11 cellular contexts compared by ENCODE assay signal in genomic region chr12:41188058-41188840, GRCh38. TPM values are rescaled to one million over a fixed set of nuclear protein-coding genes. Genes with fewer than 3 reads are reported as not detected.
DNase-seq lines count a peak whose midpoint lies in the region; ATAC-seq and TF ChIP-seq lines count a peak whose summit lies in the region.
"Had no signal": no experiment of that assay in that cellular context is flagged by ENCODE, and none has a peak within 500 bp of the region (broad histone marks: within the 10 kb centered on the region; RNA-seq: fewer than 3 reads in every experiment).

Gene PDZRN4, plus strand, starts transcription at chr12:41188320.

- H3K9me3 Mint-ChIP-seq in activated naive CD4-positive, alpha-beta T cell treated with anti-CD3 and anti-CD28 coated beads, Interleukin-2, amount 50 U/mL, for 24 hours, result no peaks in the 10 kb centered on the region
- no peaks in the 10 kb centered on the region for H3K9me3 Mint-ChIP-seq in naive B cell
- H3K9me3 Mint-ChIP-seq: activated naive CD8-positive, alpha-beta T cell treated with anti-CD3 and anti-CD28 coated beads for 36 hours had no signal

- intact Hi-C loops in esophagus muscularis mucosa (cut with DNase I), result no loop called here

- no peak within 1 kb of the TSS for H3K4me3 Mint-ChIP-seq in activated naive CD4-positive, alpha-beta T cell treated with anti-CD3 and anti-CD28 coated beads, Interleukin-2, amount 50 U/mL, for 24 hours
- peak within 1 kb of the TSS; percentile 16 to 82 (median 56) for H3K4me3 Mint-ChIP-seq in naive B cell
- H3K4me3 Mint-ChIP-seq: activated naive CD8-positive, alpha-beta T cell treated with anti-CD3 and anti-CD28 coated beads for 36 hours; CD4-positive, CD25-positive, alpha-beta regulatory T cell had no signal

- in situ Hi-C loops in ACHN (cut with HindIII; ENCODE audit: low pct_ligation_motif_present, low pct_unique_long_range_greater_than_20kb, low sequenced_read_pairs), result no loop called here

- TF ChIP-seq POLR2A in esophagus muscularis mucosa (IDR thresholded peaks at IDR 0.05; ENCODE audit: low read depth), result no peak

- no peaks in the 10 kb centered on the region for H3K36me3 Mint-ChIP-seq in activated naive CD4-positive, alpha-beta T cell treated with anti-CD3 and anti-CD28 coated beads, Interleukin-2, amount 50 U/mL, for 24 hours
- H3K36me3 Mint-ChIP-seq in naive B cell, result no peaks in the 10 kb centered on the region
- H3K36me3 Mint-ChIP-seq: activated naive CD8-positive, alpha-beta T cell treated with anti-CD3 and anti-CD28 coated beads for 36 hours; CD4-positive, CD25-positive, alpha-beta regulatory T cell had no signal

- H3K27me3 ChIP-seq in esophagus muscularis mucosa, result peaks cover 0 to 7% (median 0%) of the 10 kb centered on the region in 4 donors

- H3K9me3 ChIP-seq in esophagus muscularis mucosa, result no peaks in the 10 kb centered on the region

- no peak for DNase-seq in activated naive CD4-positive, alpha-beta T cell (lab: John Stamatoyannopoulos, UW)
- DNase-seq in esophagus muscularis mucosa (ENCODE audit: extremely low spot score), result no peak
- no peak for DNase-seq in naive B cell
- no peak for DNase-seq in ACHN
- DNase-seq: activated naive CD8-positive, alpha-beta T cell treated with anti-CD3 and anti-CD28 coated beads for 36 hours; CD4-positive, CD25-positive, alpha-beta regulatory T cell; naive thymus-derived CD4-positive, alpha-beta T cell had no signal

- H3K27me3 Mint-ChIP-seq in activated naive CD4-positive, alpha-beta T cell treated with anti-CD3 and anti-CD28 coated beads, Interleukin-2, amount 50 U/mL, for 24 hours, result peaks cover 35% of the 10 kb centered on the region
- peaks cover 33 to 39% (median 39%) of the 10 kb centered on the region in 3 donors for H3K27me3 Mint-ChIP-seq in naive B cell

- peak within 1 kb of the TSS; percentile 88 to 92 (median 91) for H3K27ac ChIP-seq in esophagus muscularis mucosa (replicated peaks in 1 of 4)
- H3K27ac ChIP-seq in urinary bladder (ENCODE audit: low read depth), result no peak within 1 kb of the TSS

- peak in 1 of 3 experiments; percentile 7 for TF ChIP-seq CTCF in esophagus muscularis mucosa (IDR thresholded peaks at IDR 0.05)

- no peak for TF ChIP-seq EP300 in esophagus muscularis mucosa (IDR thresholded peaks at IDR 0.05)

- ATAC-seq in naive B cell (ENCODE audit: low read depth in 2 of 2) (peak in 1 of 2 donors; percentile 37), GM19397 (IDR thresholded peaks at IDR 0.05; ENCODE audit: unreplicated experiment) (no peak), GM21786 (IDR thresholded peaks at IDR 0.05; ENCODE audit: unreplicated experiment) (no peak)
- ATAC-seq: naive thymus-derived CD4-positive, alpha-beta T cell had no signal

- H3K36me3 ChIP-seq in esophagus muscularis mucosa, result no peaks in the 10 kb centered on the region
- H3K36me3 ChIP-seq in urinary bladder (ENCODE audit: insufficient read depth), result no peaks in the 10 kb centered on the region

- 14% methylated on average over 35 of the region's 67 CpGs for WGBS in esophagus muscularis mucosa
- 8% methylated on average over 67 of the region's 67 CpGs for WGBS in urinary bladder

- peak within 1 kb of the TSS; percentile 67 to 78 (median 73) for H3K4me3 ChIP-seq in esophagus muscularis mucosa
- peak within 1 kb of the TSS; percentile 53 for H3K4me3 ChIP-seq in urinary bladder (ENCODE audit: low read depth, low read length)

- peaks cover 3% of the 10 kb centered on the region for H3K4me1 Mint-ChIP-seq in activated naive CD4-positive, alpha-beta T cell treated with anti-CD3 and anti-CD28 coated beads, Interleukin-2, amount 50 U/mL, for 24 hours
- H3K4me1 Mint-ChIP-seq in naive B cell, result peaks cover 17 to 19% (median 17%) of the 10 kb centered on the region in 3 donors

- H3K27ac Mint-ChIP-seq in activated naive CD4-positive, alpha-beta T cell treated with anti-CD3 and anti-CD28 coated beads, Interleukin-2, amount 50 U/mL, for 24 hours, result peak within 1 kb of the TSS; percentile 59
- peak within 1 kb of the TSS in 1 of 6 donors; percentile 70 for H3K27ac Mint-ChIP-seq in naive B cell
- H3K27ac Mint-ChIP-seq: activated naive CD8-positive, alpha-beta T cell treated with anti-CD3 and anti-CD28 coated beads for 36 hours had no signal

- H3K4me1 ChIP-seq in esophagus muscularis mucosa, result peaks cover 5 to 55% (median 42%) of the 10 kb centered on the region in 4 donors
- no peaks in the 10 kb centered on the region for H3K4me1 ChIP-seq in urinary bladder (ENCODE audit: insufficient read depth)

RNA-seq across cellular contexts. Expression of gene PDZRN4, which starts in this region (rescaled TPM):
- total RNA-seq in esophagus muscularis mucosa, result 10 to 100 TPM; 43.9 to 75.2 (median 50.6) TPM
- polyA plus RNA-seq in naive B cell (ENCODE audit: low read depth in 6 of 6), result not detected
- total RNA-seq in urinary bladder, result 11.5 TPM
- 26.5 TPM for polyA plus RNA-seq in urinary bladder
- total RNA-seq: activated naive CD8-positive, alpha-beta T cell treated with anti-CD3 and anti-CD28 coated beads for 36 hours; CD4-positive, CD25-positive, alpha-beta regulatory T cell; naive thymus-derived CD4-positive, alpha-beta T cell had no signal
- polyA plus RNA-seq: CD4-positive, CD25-positive, alpha-beta regulatory T cell; naive thymus-derived CD4-positive, alpha-beta T cell had no signal

Comparison
In these comparisons a context has a peak if more than half of its experiments do, and no peak if none do; other contexts are left out.
1. RNA of gene PDZRN4 (polyA plus RNA-seq): 26.5 TPM in urinary bladder (single experiment); not detected in naive B cell; every median in the first group is over 10 times any median in the second.